Comparison of ENCODE assay signal across 8 cellular contexts in genomic region chr9:83649080-83649479, GRCh38. TPM values are rescaled to one million over a fixed set of nuclear protein-coding genes. Genes with fewer than 3 reads are reported as not detected.
DNase-seq lines count a peak whose midpoint lies in the region; ATAC-seq and TF ChIP-seq lines count a peak whose summit lies in the region.

No MANE protein-coding gene starts in this region.

- H3K27me3 ChIP-seq in Karpas-422 (ENCODE audit: low read length) = no peaks in the 10 kb centered on the region
- no peaks in the 10 kb centered on the region for H3K27me3 ChIP-seq in hepatocyte

- peak; percentile 68 for TF ChIP-seq CTCF in hepatocyte (IDR thresholded peaks at IDR 0.05; ENCODE audit: poor library complexity)

- H2AFZ ChIP-seq in Karpas-422 (ENCODE audit: low read length) (no peak overlapping the region), hepatocyte (no peak overlapping the region)

- ATAC-seq in GM19043 (IDR thresholded peaks at IDR 0.05; ENCODE audit: low read depth, unreplicated experiment) (peak; percentile 61), HG02610 (IDR thresholded peaks at IDR 0.05; ENCODE audit: unreplicated experiment) (no peak)

- DNase-seq in AG08396 (ENCODE audit: low spot score) (peak; percentile 65), Karpas-422 (peak; percentile 87), amygdala (lab: John Stamatoyannopoulos, UW) (peak in 33 of 56 donors; percentile 3 to 73 (median 19)), hepatocyte (ENCODE audit: low spot score) (peak; percentile 68)
- peak; percentile 44 for DNase-seq in T-helper 2 cell treated with Interferon-gamma antibody and Interleukin-4, amounts not matched to agents 5 μg/mL and 100 μg/mL, for 36 hours (ENCODE audit: low spot score)
- DNase-seq in stimulated activated CD4-positive, alpha-beta T cell treated with anti-CD3 and anti-CD28 coated beads, Interleukin-12 subunit alpha, Interleukin-12 subunit beta, amount 100 ng/mL, for 4 hours = peak; percentile 70

- H3K36me3 ChIP-seq in Karpas-422 (ENCODE audit: insufficient read depth, low read length) (peaks cover 21% of the 10 kb centered on the region), hepatocyte (replicated peaks; ENCODE audit: insufficient read depth, low read depth) (no peaks in the 10 kb centered on the region)

- H3K4me1 ChIP-seq in Karpas-422 (ENCODE audit: low read length) (peaks cover 16% of the 10 kb centered on the region), hepatocyte (ENCODE audit: insufficient read depth) (no peaks in the 10 kb centered on the region)

- H3K9me3 Mint-ChIP-seq in T-helper 2 cell treated with Interferon-gamma antibody and Interleukin-4, amounts not matched to agents 5 μg/mL and 100 μg/mL, for 36 hours = no peaks in the 10 kb centered on the region

- no peak overlapping the region for H3K4me3 Mint-ChIP-seq in T-helper 2 cell treated with Interferon-gamma antibody and Interleukin-4, amounts not matched to agents 5 μg/mL and 100 μg/mL, for 36 hours

- H3K27me3 Mint-ChIP-seq in T-helper 2 cell treated with Interferon-gamma antibody and Interleukin-4, amounts not matched to agents 5 μg/mL and 100 μg/mL, for 36 hours (ENCODE audit: low read depth) = no peaks in the 10 kb centered on the region

- H3K4me3 ChIP-seq in Karpas-422 (ENCODE audit: low read length) = no peak overlapping the region
- no peak overlapping the region for H3K4me3 ChIP-seq in hepatocyte

- WGBS in hepatocyte (ENCODE audit: low lambda C conversion rate, missing lambda C conversion rate) = 37% methylated on average over 6 of the region's 8 CpGs

- no peaks in the 10 kb centered on the region for H3K9me3 ChIP-seq in Karpas-422 (ENCODE audit: low read length)
- H3K9me3 ChIP-seq in hepatocyte (ENCODE audit: low read depth) = no peaks in the 10 kb centered on the region

- H3K27ac ChIP-seq in Karpas-422 (ENCODE audit: low read length) (no peak overlapping the region), hepatocyte (no peak overlapping the region)

- H3K4me1 Mint-ChIP-seq in T-helper 2 cell treated with Interferon-gamma antibody and Interleukin-4, amounts not matched to agents 5 μg/mL and 100 μg/mL, for 36 hours (ENCODE audit: low read depth) = no peaks in the 10 kb centered on the region

- H3K9me2 ChIP-seq in Karpas-422 (replicated peaks; ENCODE audit: insufficient read depth, low read length) = no peaks in the 10 kb centered on the region
- H3K9me2 ChIP-seq in hepatocyte (replicated peaks; ENCODE audit: insufficient read depth) = no peaks in the 10 kb centered on the region

- H3K9ac ChIP-seq in Karpas-422 (ENCODE audit: low read length) = no peak overlapping the region

- H3K27ac Mint-ChIP-seq in T-helper 2 cell treated with Interferon-gamma antibody and Interleukin-4, amounts not matched to agents 5 μg/mL and 100 μg/mL, for 36 hours = no peak overlapping the region

- H4K20me1 ChIP-seq in Karpas-422 (ENCODE audit: insufficient read depth, low read depth, low read length) (no peaks in the 10 kb centered on the region), hepatocyte (ENCODE audit: insufficient read depth, poor library complexity, severe bottlenecking) (no peaks in the 10 kb centered on the region)

- no peak overlapping the region for H3K4me2 ChIP-seq in Karpas-422 (ENCODE audit: low read depth, low read length, poor library complexity, severe bottlenecking)
- no peak overlapping the region for H3K4me2 ChIP-seq in hepatocyte

- H3K79me2 ChIP-seq in Karpas-422 (ENCODE audit: low read length) (peaks cover 15% of the 10 kb centered on the region; the same call in 1 of the 2 replicates), hepatocyte (no peaks in the 10 kb centered on the region)

- H3K36me3 Mint-ChIP-seq in T-helper 2 cell treated with Interferon-gamma antibody and Interleukin-4, amounts not matched to agents 5 μg/mL and 100 μg/mL, for 36 hours (ENCODE audit: low read depth) = peaks cover 26% of the 10 kb centered on the region

RNA-seq across cellular contexts. Expression of gene IDNK, which starts 26.1 kb away (rescaled TPM):
- total RNA-seq in Karpas-422 (2014; rRNA removed; shearing (Covaris generic); ENCODE audit: low replicate concordance) = 14.3 and 18.8 TPM in 2 replicates
- total RNA-seq in hepatocyte = 5.3 and 11.1 TPM in 2 replicates
- 8.7 and 10.5 TPM in 2 replicates for polyA plus RNA-seq in hepatocyte

RNA-seq across cellular contexts. Expression of gene UBQLN1, which starts 58.7 kb away (rescaled TPM):
- total RNA-seq in Karpas-422 (2014; rRNA removed; shearing (Covaris generic); ENCODE audit: low replicate concordance) = 75.9 and 118 TPM in 2 replicates
- 94.2 and 97.1 TPM in 2 replicates for total RNA-seq in hepatocyte
- 42.6 and 47.6 TPM in 2 replicates for polyA plus RNA-seq in hepatocyte

Comparison
In these comparisons a context has a peak if more than half of its experiments do, and no peak if none do; other contexts are left out.
1. DNase-seq: peak in every context shown above with its lines; median percentile 87 in Karpas-422; 70 in stimulated activated CD4-positive, alpha-beta T cell treated with anti-CD3 and anti-CD28 coated beads, Interleukin-12 subunit alpha, Interleukin-12 subunit beta, amount 100 ng/mL, for 4 hours; 68 in hepatocyte; 65 in AG08396; 44 in T-helper 2 cell treated with Interferon-gamma antibody and Interleukin-4, amounts not matched to agents 5 μg/mL and 100 μg/mL, for 36 hours; 19 in amygdala.